ENCODE assay signal across 17 cellular contexts in the genomic region with DNA sequence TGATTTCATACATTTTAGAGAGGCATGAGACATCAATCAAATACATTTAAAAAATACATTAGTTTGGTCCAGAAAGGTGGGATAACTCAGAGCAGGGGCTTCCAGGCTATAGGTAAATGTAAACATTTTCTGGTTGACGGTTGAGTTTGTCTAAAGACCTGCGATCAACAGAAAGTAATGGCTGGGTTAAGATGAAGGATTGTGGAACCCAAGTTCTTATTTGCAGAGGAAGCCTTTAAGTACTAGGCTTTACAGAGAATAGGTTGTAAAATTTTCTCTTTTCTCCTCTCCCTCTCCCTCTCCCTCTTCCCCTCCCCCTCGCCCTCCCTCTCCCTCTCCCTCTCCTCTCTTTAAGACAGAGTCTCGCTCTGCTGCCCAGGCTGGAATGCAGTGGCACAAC. TPM values are rescaled to one million over a fixed set of nuclear protein-coding genes. Genes with fewer than 3 reads are reported as not detected.
A peak's percentile ranks its signal among the peaks of the same experiment; 100 is the strongest.
DNase-seq lines count a peak whose midpoint lies in the region; ATAC-seq and TF ChIP-seq lines count a peak whose summit lies in the region.
"Had no signal": no experiment of that assay in that cellular context is flagged by ENCODE, and none has a peak within 500 bp of the region (broad histone marks: within the 10 kb centered on the region; RNA-seq: fewer than 3 reads in every experiment).

No MANE protein-coding gene starts in this region.

- no peaks in the 10 kb centered on the region for H3K27me3 Mint-ChIP-seq in activated CD4-positive, alpha-beta T cell treated with anti-CD3 and anti-CD28 coated beads, Interleukin-2, amount 10 ng/mL, durations not matched to agents 24 days and 14 days
- no peaks in the 10 kb centered on the region for H3K27me3 Mint-ChIP-seq in activated CD8-positive, alpha-beta T cell treated with anti-CD3 and anti-CD28 coated beads for 36 hours
- H3K27me3 Mint-ChIP-seq in natural killer cell (ENCODE audit: low read depth in 2 of 2), result no peaks in the 10 kb centered on the region

- intact Hi-C loops in activated CD4-positive, alpha-beta T cell treated with anti-CD3 and anti-CD28 coated beads, Interleukin-2, amount 10 ng/mL, durations not matched to agents 24 days and 14 days (cut with micrococcal nuclease), result no loop called here
- intact Hi-C loops in activated CD8-positive, alpha-beta T cell treated with anti-CD3 and anti-CD28 coated beads for 36 hours (cut with micrococcal nuclease), result no loop called here
- intact Hi-C loops in natural killer cell (cut with micrococcal nuclease), result no loop called here

- peaks cover 73% of the 10 kb centered on the region for H3K36me3 Mint-ChIP-seq in activated CD4-positive, alpha-beta T cell treated with anti-CD3 and anti-CD28 coated beads, Interleukin-2, amount 10 ng/mL, durations not matched to agents 24 days and 14 days (ENCODE audit: low read depth)
- peaks cover 71% of the 10 kb centered on the region for H3K36me3 Mint-ChIP-seq in activated CD8-positive, alpha-beta T cell treated with anti-CD3 and anti-CD28 coated beads for 36 hours (ENCODE audit: low read depth)
- H3K36me3 Mint-ChIP-seq in natural killer cell, result no peaks in the 10 kb centered on the region

- no peak for ATAC-seq in activated CD8-positive, alpha-beta T cell treated with anti-CD3 and anti-CD28 coated beads for 36 hours
- ATAC-seq in natural killer cell (no peak), GM18861 (IDR thresholded peaks at IDR 0.05; ENCODE audit: unreplicated experiment) (no peak)
- ATAC-seq: left lung, psoas muscle had no signal

- DNase-seq in activated CD4-positive, alpha-beta T cell treated with anti-CD3 and anti-CD28 coated beads, Interleukin-2, amount 10 ng/mL, durations not matched to agents 24 days and 14 days, result no peak
- no peak for DNase-seq in activated CD4-positive, alpha-beta T cell treated with anti-CD3 and anti-CD28 coated beads, Interleukin-2, amount 50 U/mL, for 4 hours
- no peak for DNase-seq in activated CD8-positive, alpha-beta T cell treated with anti-CD3 and anti-CD28 coated beads for 36 hours
- no peak for DNase-seq in natural killer cell
- DNase-seq in cortex of kidney (lab: John Stamatoyannopoulos, UW), result no peak
- no peak for DNase-seq in DMS79 treated with DMSO at 0.1 percent for 48 hours (lab: John Stamatoyannopoulos, UW)
- DNase-seq: activated effector memory CD4-positive, alpha-beta T cell treated with Interleukin-2 at 50 U/mL for 16 hours; aorta; DMS79; left lung; NCI-H1436; NCI-H2171; psoas muscle; SK-N-SH; stimulated activated CD4-positive, alpha-beta T cell treated with anti-CD3 and anti-CD28 coated beads, Interleukin-4, amount 100 ng/mL, for 4 hours had no signal

- TF ChIP-seq CTCF in GM12875 (IDR thresholded peaks at IDR 0.05; ENCODE audit: borderline replicate concordance, insufficient read depth, low read depth, low read length) (no peak), natural killer cell (IDR thresholded peaks at IDR 0.05) (no peak)
- no peak for TF ChIP-seq CTCF in activated CD8-positive, alpha-beta T cell treated with anti-CD3 and anti-CD28 coated beads for 36 hours (IDR thresholded peaks at IDR 0.05)

- POLR2A ChIA-PET in activated CD8-positive, alpha-beta T cell treated with anti-CD3 and anti-CD28 coated beads for 36 hours (lab: Charles Lee), result interaction anchor here (1.4 kb wide), 1 partner anchor 33 kb away, joined by 3 read pairs; no protein-coding TSS in a partner anchor

- no peaks in the 10 kb centered on the region for H3K9me3 Mint-ChIP-seq in activated CD4-positive, alpha-beta T cell treated with anti-CD3 and anti-CD28 coated beads, Interleukin-2, amount 10 ng/mL, durations not matched to agents 24 days and 14 days
- H3K9me3 Mint-ChIP-seq in activated CD8-positive, alpha-beta T cell treated with anti-CD3 and anti-CD28 coated beads for 36 hours, result no peaks in the 10 kb centered on the region
- no peaks in the 10 kb centered on the region for H3K9me3 Mint-ChIP-seq in natural killer cell

- H3K4me3 Mint-ChIP-seq in activated CD4-positive, alpha-beta T cell treated with anti-CD3 and anti-CD28 coated beads, Interleukin-2, amount 10 ng/mL, durations not matched to agents 24 days and 14 days, result peak overlapping the region; percentile 100
- peak overlapping the region; percentile 100 for H3K4me3 Mint-ChIP-seq in activated CD8-positive, alpha-beta T cell treated with anti-CD3 and anti-CD28 coated beads for 36 hours
- no peak overlapping the region for H3K4me3 Mint-ChIP-seq in natural killer cell

- H3K4me3 ChIP-seq in GM12875 (ENCODE audit: low read depth, low read length), result peak overlapping the region; percentile 22
- H3K4me3 ChIP-seq: left lung, psoas muscle had no signal

- peaks cover 65% of the 10 kb centered on the region for H3K4me1 Mint-ChIP-seq in activated CD4-positive, alpha-beta T cell treated with anti-CD3 and anti-CD28 coated beads, Interleukin-2, amount 10 ng/mL, durations not matched to agents 24 days and 14 days
- H3K4me1 Mint-ChIP-seq in activated CD8-positive, alpha-beta T cell treated with anti-CD3 and anti-CD28 coated beads for 36 hours (ENCODE audit: low read depth), result peaks cover 57% of the 10 kb centered on the region
- H3K4me1 Mint-ChIP-seq in natural killer cell, result peaks cover 59 to 60% of the 10 kb centered on the region in 2 donors

- CTCF ChIA-PET in activated CD8-positive, alpha-beta T cell treated with anti-CD3 and anti-CD28 coated beads for 36 hours (lab: Charles Lee), result interaction anchor here (1.3 to 3.9 kb wide), 2 partner anchors 34 kb away, joined by 4 to 35 read pairs; no protein-coding TSS in a partner anchor

- peak overlapping the region; percentile 76 for H3K27ac Mint-ChIP-seq in activated CD4-positive, alpha-beta T cell treated with anti-CD3 and anti-CD28 coated beads, Interleukin-2, amount 10 ng/mL, durations not matched to agents 24 days and 14 days
- H3K27ac Mint-ChIP-seq in activated CD8-positive, alpha-beta T cell treated with anti-CD3 and anti-CD28 coated beads for 36 hours, result peak overlapping the region; percentile 66
- H3K27ac Mint-ChIP-seq in natural killer cell, result peak overlapping the region; percentile 89 to 92

RNA-seq across cellular contexts. Expression of a gene that starts 50.8 kb away (rescaled TPM):
- total RNA-seq in activated CD4-positive, alpha-beta T cell treated with anti-CD3 and anti-CD28 coated beads, Interleukin-2, amount 10 ng/mL, durations not matched to agents 24 days and 14 days, result 88.9 and 94.3 TPM in 2 replicates
- 100 to 1,000 TPM; 132 to 139 TPM for total RNA-seq in activated CD8-positive, alpha-beta T cell treated with anti-CD3 and anti-CD28 coated beads for 36 hours
- 10 to 100 TPM; 11.7 to 14.8 (median 12.1) TPM for total RNA-seq in natural killer cell

RNA-seq across cellular contexts. Expression of a gene that starts 53.6 kb away (rescaled TPM):
- total RNA-seq in activated CD4-positive, alpha-beta T cell treated with anti-CD3 and anti-CD28 coated beads, Interleukin-2, amount 10 ng/mL, durations not matched to agents 24 days and 14 days, result 38.4 and 39.8 TPM in 2 replicates
- total RNA-seq in activated CD8-positive, alpha-beta T cell treated with anti-CD3 and anti-CD28 coated beads for 36 hours, result 10 to 100 TPM; 38.4 to 40.9 TPM
- total RNA-seq in natural killer cell, result 100 to 1,000 TPM; 114 to 143 (median 118) TPM
